Comparison of ENCODE assay signal across 23 cellular contexts in genomic region chr16:64159986-64160385, GRCh38.
"Had no signal": no experiment of that assay in that cellular context is flagged by ENCODE, and none has a peak within 500 bp of the region (broad histone marks: within the 10 kb centered on the region; RNA-seq: fewer than 3 reads in every experiment).

No MANE protein-coding gene starts in this region.

- H3K4me3 Mint-ChIP-seq: activated B cell treated with CpG ODN at 0.5 μM for 24 hours; activated CD4-positive, alpha-beta memory T cell treated with anti-CD3 and anti-CD28 coated beads for 36 hours; activated T-helper 1 cell treated with anti-CD3 and anti-CD28 coated beads, Interleukin-12 subunit alpha, Interleukin-12 subunit beta, Interleukin-2, Interleukin-4 antibody, amounts not matched to agents 30 ng/mL and 10 ng/mL and 1 ng/mL, durations not matched to agents 14 hours and 24 hours and 36 hours; central memory CD8-positive, alpha-beta T cell; memory B cell; naive B cell; stimulated activated naive CD8-positive, alpha-beta T cell treated with anti-CD3 and anti-CD28 coated beads, Interleukin-15, Interleukin-2, amounts not matched to agents 100 ng/mL and 50 ng/mL, for 24 hours had no signal

- H3K27me3 ChIP-seq: brain microvascular endothelial cell, ovary, tibial nerve had no signal

- H3K27ac ChIP-seq: brain microvascular endothelial cell, coronary artery, ovary, psoas muscle, tibial nerve had no signal

- H3K4me3 ChIP-seq: coronary artery, mucosa of descending colon, ovary, psoas muscle, tibial nerve had no signal

- H3K27ac Mint-ChIP-seq: activated B cell treated with CpG ODN at 0.5 μM for 24 hours; activated CD4-positive, alpha-beta memory T cell treated with anti-CD3 and anti-CD28 coated beads for 36 hours; activated naive CD4-positive, alpha-beta T cell treated with anti-CD3 and anti-CD28 coated beads, Interleukin-2, amount 50 U/mL, for 72 hours; activated T-helper 1 cell treated with anti-CD3 and anti-CD28 coated beads, Interleukin-12 subunit alpha, Interleukin-12 subunit beta, Interleukin-2, Interleukin-4 antibody, amounts not matched to agents 30 ng/mL and 10 ng/mL and 1 ng/mL, durations not matched to agents 14 hours and 24 hours and 36 hours; memory B cell; naive B cell; stimulated activated naive CD8-positive, alpha-beta T cell treated with anti-CD3 and anti-CD28 coated beads, Interleukin-15, Interleukin-2, amounts not matched to agents 100 ng/mL and 50 ng/mL, for 24 hours had no signal

- DNase-seq: activated B cell treated with CpG ODN at 0.5 μM for 24 hours; activated CD4-positive, alpha-beta memory T cell treated with anti-CD3 and anti-CD28 coated beads for 36 hours; activated CD4-positive, alpha-beta T cell treated with anti-CD3 and anti-CD28 coated beads for 4 hours; activated gamma-delta T cell treated with Interleukin-2 at 50 U/mL for 16 hours; activated T-cell treated with anti-CD3 and anti-CD28 coated beads for 4 hours; brain microvascular endothelial cell; erythroblast; mucosa of descending colon; naive B cell; ovary; right cardiac atrium; small intestine; stimulated activated CD4-positive, alpha-beta T cell treated with anti-CD3 and anti-CD28 coated beads, Interleukin-15, amount 100 ng/mL, for 24 hours; stimulated activated CD4-positive, alpha-beta T cell treated with anti-CD3 and anti-CD28 coated beads, Interleukin-2, amount 100 ng/mL, for 48 hours had no signal

- H3K36me3 ChIP-seq: brain microvascular endothelial cell, ovary, tibial nerve had no signal

- H3K4me1 Mint-ChIP-seq: activated B cell treated with CpG ODN at 0.5 μM for 24 hours; central memory CD8-positive, alpha-beta T cell; memory B cell; naive B cell had no signal

- H3K36me3 Mint-ChIP-seq: activated CD4-positive, alpha-beta memory T cell treated with anti-CD3 and anti-CD28 coated beads for 36 hours; memory B cell; naive B cell had no signal

- FAIRE-seq: small intestine, urothelium cell line had no signal

- H3K27me3 Mint-ChIP-seq: activated B cell treated with CpG ODN at 0.5 μM for 24 hours; activated CD4-positive, alpha-beta memory T cell treated with anti-CD3 and anti-CD28 coated beads for 36 hours; central memory CD8-positive, alpha-beta T cell; memory B cell; naive B cell; stimulated activated naive CD8-positive, alpha-beta T cell treated with anti-CD3 and anti-CD28 coated beads, Interleukin-15, Interleukin-2, amounts not matched to agents 100 ng/mL and 50 ng/mL, for 24 hours had no signal

- H3K9me3 ChIP-seq: mucosa of descending colon, ovary, psoas muscle, tibial nerve had no signal
